In genomic region chr15:81567924-81568323, GRCh38 we compare ENCODE assay signal across 17 cellular contexts.
DNase-seq lines count a peak whose midpoint lies in the region; ATAC-seq lines count a peak whose summit lies in the region.
"Had no signal": no experiment of that assay in that cellular context is flagged by ENCODE, and none has a peak within 500 bp of the region (broad histone marks: within the 10 kb centered on the region; RNA-seq: fewer than 3 reads in every experiment).

No MANE protein-coding gene starts in this region.

- H3K4me1 Mint-ChIP-seq in activated T-cell treated with anti-CD3 and anti-CD28 coated beads, Interleukin-2, amount 50 U/mL, for 4 hours (ENCODE audit: low read depth) = no peaks in the 10 kb centered on the region
- H3K4me1 Mint-ChIP-seq: IgD-negative memory B cell had no signal

- H3K36me3 ChIP-seq in H7 (replicated peaks; ENCODE audit: control insufficient read depth, insufficient read depth, low read length) = no peaks in the 10 kb centered on the region

- H3K27me3 Mint-ChIP-seq in activated T-cell treated with anti-CD3 and anti-CD28 coated beads, Interleukin-2, amount 50 U/mL, for 4 hours (ENCODE audit: low read depth) = peaks cover 8% of the 10 kb centered on the region
- H3K27me3 Mint-ChIP-seq: IgD-negative memory B cell had no signal

- H3K4me3 ChIP-seq in H7 (ENCODE audit: insufficient read depth, low read depth, low read length) = no peak overlapping the region
- H3K4me3 ChIP-seq: A549 had no signal

- H3K9me3 Mint-ChIP-seq in activated T-cell treated with anti-CD3 and anti-CD28 coated beads, Interleukin-2, amount 50 U/mL, for 4 hours = peaks cover 5% of the 10 kb centered on the region
- H3K9me3 Mint-ChIP-seq: CD4-positive, alpha-beta T cell; IgD-negative memory B cell had no signal

- in situ Hi-C loops in SK-MEL-5 (cut with HindIII; ENCODE audit: low pct_unique_long_range_greater_than_20kb, low sequenced_read_pairs) = no loop called here

- H3K36me3 Mint-ChIP-seq in activated T-cell treated with anti-CD3 and anti-CD28 coated beads, Interleukin-2, amount 50 U/mL, for 4 hours (ENCODE audit: insufficient read depth) = no peaks in the 10 kb centered on the region
- H3K36me3 Mint-ChIP-seq: IgD-negative memory B cell had no signal

- peak; percentile 16 for DNase-seq in H7
- peak; percentile 56 for DNase-seq in SK-MEL-5 (ENCODE audit: low read depth, low spot score)
- DNase-seq in iPS-NIHi11 (ENCODE audit: low spot score) = peak; percentile 12
- DNase-seq in A172 (ENCODE audit: low spot score) = no peak
- no peak for DNase-seq in activated T-cell treated with anti-CD3 and anti-CD28 coated beads, Interleukin-2, amount 50 U/mL, for 4 hours
- no peak for DNase-seq in NCI-H2196 (lab: John Stamatoyannopoulos, UW; ENCODE audit: unreplicated experiment)
- DNase-seq: AML-193; Caco-2; CD4-positive, alpha-beta T cell; GF-D8; GOT3; HCEC 1CT; KBM-7 had no signal

- H3K4me3 Mint-ChIP-seq in activated T-cell treated with anti-CD3 and anti-CD28 coated beads, Interleukin-2, amount 50 U/mL, for 4 hours = no peak overlapping the region
- H3K4me3 Mint-ChIP-seq: CD4-positive, alpha-beta T cell; IgD-negative memory B cell had no signal

- ATAC-seq in HG03097 (IDR thresholded peaks at IDR 0.05; ENCODE audit: low FRiP score, unreplicated experiment) = no peak
- ATAC-seq in activated T-cell treated with anti-CD3 and anti-CD28 coated beads, Interleukin-2, amount 50 U/mL, for 4 hours = no peak
- ATAC-seq: A549, HepG2 had no signal

- no peaks in the 10 kb centered on the region for H3K27me3 ChIP-seq in H7 (ENCODE audit: control insufficient read depth, insufficient read depth, low read length)

Comparison
In these comparisons a context has a peak if more than half of its experiments do, and no peak if none do; other contexts are left out.
1. DNase-seq: peak in H7 (single experiment), SK-MEL-5 (single experiment) and iPS-NIHi11 (single experiment); none in A172 (single experiment), activated T-cell treated with anti-CD3 and anti-CD28 coated beads, Interleukin-2, amount 50 U/mL, for 4 hours (single experiment) and NCI-H2196 (single experiment).